Comparison of ENCODE assay signal across 9 cellular contexts in genomic region chr2:100381240-100381639, GRCh38. TPM values are rescaled to one million over a fixed set of nuclear protein-coding genes. Genes with fewer than 3 reads are reported as not detected.
DNase-seq lines count a peak whose midpoint lies in the region; ATAC-seq and TF ChIP-seq lines count a peak whose summit lies in the region.
"Had no signal": no experiment of that assay in that cellular context is flagged by ENCODE, and none has a peak within 500 bp of the region (broad histone marks: within the 10 kb centered on the region; RNA-seq: fewer than 3 reads in every experiment).

No MANE protein-coding gene starts in this region.

- no peak for TF ChIP-seq POLR2A in uterus (IDR thresholded peaks at IDR 0.05)

- H3K4me3 ChIP-seq in CD8-positive, alpha-beta T cell (ENCODE audit: low read depth, low read length), result no peak overlapping the region
- H3K4me3 ChIP-seq in Loucy (ENCODE audit: low read length, poor library complexity, severe bottlenecking), result no peak overlapping the region
- H3K4me3 ChIP-seq in SJSA1, result no peak overlapping the region
- no peak overlapping the region for H3K4me3 ChIP-seq in uterus

- H3K27me3 Mint-ChIP-seq in CD8-positive, alpha-beta T cell (ENCODE audit: low read depth), result peaks cover 4% of the 10 kb centered on the region
- H3K27me3 Mint-ChIP-seq in progenitor cell of endocrine pancreas, result no peaks in the 10 kb centered on the region

- TF ChIP-seq CTCF in CD8-positive, alpha-beta T cell (IDR thresholded peaks at IDR 0.05), result peak; percentile 81
- peak; percentile 69 for TF ChIP-seq CTCF in GM20000 (IDR thresholded peaks at IDR 0.05; ENCODE audit: extremely low read depth, missing control alignments)
- peak; percentile 98 for TF ChIP-seq CTCF in Loucy (conservative IDR thresholded peaks at IDR 0.05; ENCODE audit: low read length)
- peak; percentile 96 for TF ChIP-seq CTCF in progenitor cell of endocrine pancreas (IDR thresholded peaks at IDR 0.05; ENCODE audit: unreplicated experiment)
- peak; percentile 85 to 93 (median 88) for TF ChIP-seq CTCF in uterus (IDR thresholded peaks at IDR 0.05)

- H3K36me3 Mint-ChIP-seq in CD8-positive, alpha-beta T cell, result no peaks in the 10 kb centered on the region
- H3K36me3 Mint-ChIP-seq in progenitor cell of endocrine pancreas (ENCODE audit: insufficient read depth), result no peaks in the 10 kb centered on the region

- no peaks in the 10 kb centered on the region for H3K9me2 ChIP-seq in Loucy (replicated peaks; ENCODE audit: low read depth, low read length)

- no peaks in the 10 kb centered on the region for H3K4me1 Mint-ChIP-seq in CD8-positive, alpha-beta T cell (ENCODE audit: low read depth)
- peaks cover 1% of the 10 kb centered on the region for H3K4me1 Mint-ChIP-seq in progenitor cell of endocrine pancreas (ENCODE audit: low read depth)

- H4K20me1 ChIP-seq in Loucy (ENCODE audit: insufficient read depth, low read length, poor library complexity, severe bottlenecking), result no peaks in the 10 kb centered on the region

- intact Hi-C loops in CD8-positive, alpha-beta T cell (cut with DNase I, micrococcal nuclease), result loop anchor here (1.0 to 2.0 kb wide), 3 partner anchors 118 to 822 kb away; no protein-coding TSS in a partner anchor
- intact Hi-C loops in head of caudate nucleus (cut with DNase I), result loop anchor here (5.0 to 10.0 kb wide), 2 partner anchors 119 to 816 kb away; no protein-coding TSS in a partner anchor
- intact Hi-C loops in uterus (cut with DNase I; ENCODE audit: low total_unique reads), result loop anchor here (2.0 kb wide), 1 partner anchor 118 kb away; no protein-coding TSS in a partner anchor

- no peak overlapping the region for H3K4me3 Mint-ChIP-seq in CD8-positive, alpha-beta T cell
- H3K4me3 Mint-ChIP-seq in progenitor cell of endocrine pancreas (ENCODE audit: low read depth), result no peak overlapping the region
- H3K4me3 Mint-ChIP-seq: T-helper 1 cell treated with Interleukin-12 subunit alpha and Interleukin-12 subunit beta and Interleukin-4 antibody, amounts not matched to agents 30 μg/mL and 1 μg/mL, for 36 hours had no signal

- no peak overlapping the region for H3K4me2 ChIP-seq in Loucy (ENCODE audit: low read depth, low read length, poor library complexity, severe bottlenecking)

- POLR2A ChIA-PET in CD8-positive, alpha-beta T cell (lab: Charles Lee), result interaction anchor here (1.0 kb wide), 1 partner anchor 13 kb away, joined by 3 read pairs; no protein-coding TSS in a partner anchor

- DNase-seq in CD8-positive, alpha-beta T cell, result peak; percentile 18 to 78 (median 67)
- DNase-seq in GM20000 (ENCODE audit: low spot score), result peak; percentile 66
- peak; percentile 21 to 68 for DNase-seq in SJSA1 (ENCODE audit: low read depth in 1 of 2, low spot score in 2 of 2)
- peak; percentile 71 for DNase-seq in activated gamma-delta T cell treated with anti-CD3 and anti-CD28 coated beads, Interleukin-2, amount 50 U/mL, for 16 hours (ENCODE audit: low read depth)
- peak; percentile 51 to 95 (median 86) for DNase-seq in head of caudate nucleus
- DNase-seq in progenitor cell of endocrine pancreas (ENCODE audit: low spot score, unreplicated experiment), result peak; percentile 72
- peak; percentile 85 to 90 for DNase-seq in uterus

- H3K36me3 ChIP-seq in CD8-positive, alpha-beta T cell (ENCODE audit: insufficient read depth, low read length), result no peaks in the 10 kb centered on the region
- H3K36me3 ChIP-seq in Loucy (ENCODE audit: insufficient read depth, low read length) (no peaks in the 10 kb centered on the region), SJSA1 (no peaks in the 10 kb centered on the region), uterus (no peaks in the 10 kb centered on the region)

- H3K27ac ChIP-seq in CD8-positive, alpha-beta T cell (ENCODE audit: low read depth, low read length), result no peak overlapping the region
- H3K27ac ChIP-seq in SJSA1, result no peak overlapping the region
- H3K27ac ChIP-seq in uterus, result peak overlapping the region; percentile 26 to 54

- H3F3A ChIP-seq in Loucy (ENCODE audit: low read depth), result no peaks in the 10 kb centered on the region

- H3K27me3 ChIP-seq in CD8-positive, alpha-beta T cell (ENCODE audit: insufficient read depth, low read length), result no peaks in the 10 kb centered on the region
- H3K27me3 ChIP-seq in Loucy (ENCODE audit: insufficient read depth, low read length, poor library complexity, severe bottlenecking) (no peaks in the 10 kb centered on the region), SJSA1 (replicated peaks) (no peaks in the 10 kb centered on the region), uterus (no peaks in the 10 kb centered on the region)

- no peaks in the 10 kb centered on the region for H3K79me2 ChIP-seq in Loucy (ENCODE audit: insufficient read depth, low read length)

- no peak overlapping the region for H3K27ac Mint-ChIP-seq in CD8-positive, alpha-beta T cell
- no peak overlapping the region for H3K27ac Mint-ChIP-seq in progenitor cell of endocrine pancreas
- H3K27ac Mint-ChIP-seq: T-helper 1 cell treated with Interleukin-12 subunit alpha and Interleukin-12 subunit beta and Interleukin-4 antibody, amounts not matched to agents 30 μg/mL and 1 μg/mL, for 36 hours had no signal

- H3K4me1 ChIP-seq in CD8-positive, alpha-beta T cell (ENCODE audit: insufficient read depth, low read length), result no peaks in the 10 kb centered on the region
- H3K4me1 ChIP-seq in Loucy (ENCODE audit: insufficient read depth, low read length, poor library complexity, severe bottlenecking) (no peaks in the 10 kb centered on the region), SJSA1 (replicated peaks) (no peaks in the 10 kb centered on the region), uterus (no peaks in the 10 kb centered on the region)

- CTCF ChIA-PET in CD8-positive, alpha-beta T cell (lab: Charles Lee), result interaction anchor here (0.8 to 3.4 kb wide), 16 partner anchors 9 to 823 kb away, joined by 3 to 61 read pairs (median 6); no protein-coding TSS in a partner anchor

- H3K9me3 ChIP-seq in CD8-positive, alpha-beta T cell (ENCODE audit: low read length), result no peaks in the 10 kb centered on the region
- no peaks in the 10 kb centered on the region for H3K9me3 ChIP-seq in Loucy (ENCODE audit: insufficient read depth, low read depth, low read length)
- no peaks in the 10 kb centered on the region for H3K9me3 ChIP-seq in SJSA1 (replicated peaks)
- H3K9me3 ChIP-seq in uterus, result no peaks in the 10 kb centered on the region

- peak; percentile 31 for ATAC-seq in CD8-positive, alpha-beta T cell

- no peak overlapping the region for H3K9ac ChIP-seq in Loucy (ENCODE audit: low read depth, low read length, poor library complexity, severe bottlenecking)

- H3K9me3 Mint-ChIP-seq in CD8-positive, alpha-beta T cell, result no peaks in the 10 kb centered on the region
- H3K9me3 Mint-ChIP-seq in progenitor cell of endocrine pancreas (ENCODE audit: low read depth), result no peaks in the 10 kb centered on the region
- H3K9me3 Mint-ChIP-seq: T-helper 1 cell treated with Interleukin-12 subunit alpha and Interleukin-12 subunit beta and Interleukin-4 antibody, amounts not matched to agents 30 μg/mL and 1 μg/mL, for 36 hours had no signal

- H2AFZ ChIP-seq in Loucy (ENCODE audit: low read length), result no peak overlapping the region

RNA-seq across cellular contexts. Expression of gene CHST10, which starts 36.2 kb away (rescaled TPM):
- 1 to 10 TPM; 6.0 to 7.6 TPM for total RNA-seq in CD8-positive, alpha-beta T cell
- 18.6 and 19.0 TPM in 2 replicates for total RNA-seq in SJSA1 (2014; rRNA removed; shearing (Covaris generic))
- 22.1 TPM in 2 replicates for total RNA-seq in progenitor cell of endocrine pancreas
- total RNA-seq in uterus, result 10 to 100 TPM in 3 of 4 donors, under 1 TPM in 1; 0.88 to 38.4 (median 18.9) TPM

RNA-seq across cellular contexts. Expression of gene LONRF2, which starts 58.9 kb away (rescaled TPM):
- under 1 TPM; 0.05 to 0.11 TPM for total RNA-seq in CD8-positive, alpha-beta T cell
- 0.81 TPM in 1 of 2 replicates, not detected in the other for total RNA-seq in SJSA1 (2014; rRNA removed; shearing (Covaris generic))
- total RNA-seq in progenitor cell of endocrine pancreas (8.4 and 9.2 TPM in 2 replicates), uterus (100 to 1,000 TPM in 1 of 4 donors, 10 to 100 TPM in 3; 27.9 to 188 (median 58.5) TPM)

Comparison
In these comparisons a context has a peak if more than half of its experiments do, and no peak if none do; other contexts are left out.
1. H3K27ac ChIP-seq: peak in uterus (2 of 2); none in CD8-positive, alpha-beta T cell (single experiment) and SJSA1 (single experiment).
2. Peak in every context shown above with its lines, with median percentiles within 50 percentile points of each other: DNase-seq and CTCF ChIP-seq.